Comparison of ENCODE assay signal across 8 cellular contexts in the genomic region with DNA sequence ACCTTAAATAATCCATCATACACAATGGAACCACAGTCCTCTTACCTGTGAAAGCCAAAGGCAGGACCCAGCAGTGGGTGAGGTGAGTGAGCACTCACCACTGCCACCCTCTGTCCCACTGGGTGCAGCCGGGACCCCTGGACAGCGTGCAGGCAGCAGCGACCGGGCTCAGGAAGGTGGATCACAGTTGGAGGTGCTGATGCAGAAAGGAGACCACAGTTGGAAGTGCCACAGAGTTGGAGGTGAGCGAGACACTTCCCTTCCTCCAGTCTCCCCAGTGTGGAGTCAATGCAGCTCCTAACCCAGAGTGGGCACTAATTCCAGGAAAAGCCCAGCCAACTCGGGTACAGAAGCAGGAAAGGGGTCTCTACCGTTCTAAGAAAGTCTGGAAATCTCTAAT.
DNase-seq lines count a peak whose midpoint lies in the region; ATAC-seq, FAIRE-seq and TF ChIP-seq lines count a peak whose summit lies in the region.
"Not testable (repeated sequence)": the region's sequence is repeated elsewhere in the genome, so short reads cannot be mapped to it uniquely, and the experiment has no call there.

No MANE protein-coding gene starts in this region.

- POLR2A ChIA-PET in A549 (lab: Yijun Ruan, JAX); GM12878 (lab: Charles Lee); HepG2 (lab: Yijun Ruan, JAX): not testable (repeated sequence)

- not testable (repeated sequence) for BruUV-seq in GM12878 (replicated peaks; lab: Mats Ljungman, UMichigan); HepG2 (replicated peaks; lab: Mats Ljungman, UMichigan)

- not testable (repeated sequence) for H3K9ac ChIP-seq in BLaER1; GM12878 (ENCODE audit: control insufficient read depth, insufficient read depth, low read length); HepG2 (ENCODE audit: insufficient read depth, low read depth, low read length)

- TF ChIP-seq POLR2A in A549 (IDR thresholded peaks at IDR 0.05; ENCODE audit: low read length); GM12892 (IDR thresholded peaks at IDR 0.05; ENCODE audit: low read depth, low read length); GM12878 (IDR thresholded peaks at IDR 0.05; ENCODE audit: low read depth, low read length); HepG2 (IDR thresholded peaks at IDR 0.05; ENCODE audit: insufficient read depth in 1 of 2, low read depth in 2 of 2, low read length in 2 of 2): not testable (repeated sequence)

- not testable (repeated sequence) for H3K36me3 ChIP-seq in BLaER1; RWPE2 (ENCODE audit: low read depth); GM12878 (ENCODE audit: control insufficient read depth in 2 of 2, insufficient read depth in 2 of 2, low read length in 1 of 2); HepG2 (replicated peaks in 1 of 2; ENCODE audit: control insufficient read depth in 1 of 2, insufficient read depth in 2 of 2, low read length in 2 of 2)

- ATAC-seq in A549 (peak; percentile 50 to 55; a peak in 4 of 6 replicates), RWPE2 (ENCODE audit: low read depth) (peak; percentile 23; the same call in 1 of the 3 replicates), GM12878 (peak; percentile 17; the same call in 1 of the 3 replicates), HepG2 (peak; percentile 37)

- WGBS in A549 (ENCODE audit: missing lambda C conversion rate), result 43% methylated on average over 7 of the region's 7 CpGs
- WGBS in GM12878 (ENCODE audit: insufficient coverage, insufficient replicate concordance, low lambda C conversion rate, missing lambda C conversion rate), result 7% methylated on average over 7 of the region's 7 CpGs
- WGBS in HepG2 (ENCODE audit: low lambda C conversion rate), result 14% methylated on average over 7 of the region's 7 CpGs

- not testable (repeated sequence) for H3K4me3 Mint-ChIP-seq in chondrocyte (ENCODE audit: unreplicated experiment); endothelial cell (ENCODE audit: unreplicated experiment)

- not testable (repeated sequence) for H3K4me2 ChIP-seq in A549; GM12878 (ENCODE audit: control insufficient read depth, insufficient read depth); HepG2 (ENCODE audit: low read depth, low read length)
- 0 out of 2 replicates have a peak overlapping the region, but pooled peaks have one; percentile 13 for H3K4me2 ChIP-seq in BLaER1

- H3K27me3 Mint-ChIP-seq in chondrocyte (ENCODE audit: low read depth), result peaks cover 11% of the 10 kb centered on the region
- H3K27me3 Mint-ChIP-seq in endothelial cell (ENCODE audit: unreplicated experiment), result not testable (repeated sequence)

- H3K27ac Mint-ChIP-seq in chondrocyte (ENCODE audit: unreplicated experiment); endothelial cell (ENCODE audit: unreplicated experiment): not testable (repeated sequence)

- not testable (repeated sequence) for H3K36me3 Mint-ChIP-seq in chondrocyte (ENCODE audit: low read depth); endothelial cell (ENCODE audit: low read depth, unreplicated experiment)

- TF ChIP-seq RAD21 in A549 (conservative IDR thresholded peaks at IDR 0.05 in 1 of 2, IDR thresholded peaks at IDR 0.05 in 1 of 2); GM12878 (IDR thresholded peaks at IDR 0.05; ENCODE audit: insufficient read depth, low read depth, low read length); HepG2 (CRISPR knock-in tag; IDR thresholded peaks at IDR 0.05): not testable (repeated sequence)

- SMC1A ChIA-PET in GM12878 (lab: Charles Lee; ENCODE audit: uncharacterized antibody, unreplicated experiment), result not testable (repeated sequence)

- intact Hi-C loops in GM12878 (cut with micrococcal nuclease; ENCODE audit: unreplicated experiment) (loop anchor here (2.0 to 10.0 kb wide), 3 partner anchors 55 to 325 kb away; no protein-coding TSS in a partner anchor), HepG2 (cut with micrococcal nuclease; ENCODE audit: unreplicated experiment) (loop anchor here (2.0 kb wide), 1 partner anchor 217 kb away; no protein-coding TSS in a partner anchor)

- not testable (repeated sequence) for TF ChIP-seq EP300 in A549 (IDR thresholded peaks at IDR 0.05); GM12878 (IDR thresholded peaks at IDR 0.05; ENCODE audit: borderline replicate concordance in 1 of 2, control insufficient read depth in 1 of 2, low read depth in 2 of 2, low read length in 2 of 2); HepG2 (IDR thresholded peaks at IDR 0.05; ENCODE audit: low read depth in 2 of 2, low read length in 2 of 2); HepG2 (CRISPR knock-in tag; IDR thresholded peaks at IDR 0.05; ENCODE audit: borderline replicate concordance)

- not testable (repeated sequence) for H4K20me1 ChIP-seq in BLaER1; GM12878 (ENCODE audit: control insufficient read depth, insufficient read depth); HepG2 (ENCODE audit: insufficient read depth, low read length)

- H3K4me1 Mint-ChIP-seq in chondrocyte (ENCODE audit: low read depth), result not testable (repeated sequence)
- H3K4me1 Mint-ChIP-seq in endothelial cell (ENCODE audit: unreplicated experiment), result peaks cover 11% of the 10 kb centered on the region

- H3K9me3 ChIP-seq in A549; BLaER1; RWPE2 (ENCODE audit: severe bottlenecking); GM12878 (replicated peaks; ENCODE audit: control insufficient read depth, insufficient read depth, low read length); HepG2 (ENCODE audit: low read length): not testable (repeated sequence)

- RAD21 ChIA-PET in GM12878 (lab: Charles Lee; ENCODE audit: unreplicated experiment), result not testable (repeated sequence)

- DNase-seq in A549 (ENCODE audit: low read depth in 1 of 2, low spot score in 1 of 2); GM12892 (ENCODE audit: insufficient read length); RWPE2 (ENCODE audit: low spot score); GM12878 (ENCODE audit: low read depth, low spot score); endothelial cell (ENCODE audit: low spot score); HepG2 (ENCODE audit: low spot score): not testable (repeated sequence)
- peak; percentile 53 for DNase-seq in chondrocyte (ENCODE audit: low spot score)

- not testable (repeated sequence) for TF ChIP-seq CTCF in A549 (IDR thresholded peaks at IDR 0.05); RWPE2 (IDR thresholded peaks at IDR 0.05; ENCODE audit: poor library complexity, severe bottlenecking); GM12878 (IDR thresholded peaks at IDR 0.05 in 2 of 3, conservative IDR thresholded peaks at IDR 0.05 in 1 of 3; ENCODE audit: control insufficient read depth in 2 of 3, extremely low read depth in 1 of 3, insufficient read depth in 1 of 3, low read depth in 3 of 3, low read length in 3 of 3); chondrocyte (IDR thresholded peaks at IDR 0.05); HepG2 (CRISPR knock-in tag; IDR thresholded peaks at IDR 0.05)
- TF ChIP-seq CTCF in endothelial cell (IDR thresholded peaks at IDR 0.05; ENCODE audit: unreplicated experiment), result peak; percentile 1

- H3K79me2 ChIP-seq in GM12878 (ENCODE audit: control insufficient read depth, insufficient read depth, low read length); HepG2 (ENCODE audit: insufficient read depth, low read length): not testable (repeated sequence)

- H3K4me1 ChIP-seq in A549; RWPE2 (ENCODE audit: insufficient read depth, poor library complexity, severe bottlenecking); GM12878 (ENCODE audit: control insufficient read depth, insufficient read depth, low read length); HepG2 (ENCODE audit: insufficient read depth, low read length): not testable (repeated sequence)
- H3K4me1 ChIP-seq in BLaER1, result peaks cover 16% of the 10 kb centered on the region

- CTCF ChIA-PET in A549 (lab: Yijun Ruan, JAX), result interaction anchor here (1.5 kb wide), 1 partner anchor 325 kb away, joined by 8 read pairs; no protein-coding TSS in a partner anchor
- CTCF ChIA-PET in GM12878 (lab: Yijun Ruan, JAX); HepG2 (lab: Yijun Ruan, JAX; ENCODE audit: low intra/inter-chr PET ratio, low total read pairs): not testable (repeated sequence)

- FAIRE-seq in A549 (lab: Jason Lieb, UNC); GM12878 (lab: Jason Lieb, UNC); HepG2 (lab: Jason Lieb, UNC): not testable (repeated sequence)
- FAIRE-seq in GM12892 (lab: Jason Lieb, UNC), result peak; percentile 14

- not testable (repeated sequence) for H3K4me3 ChIP-seq in A549; BLaER1; RWPE2 (ENCODE audit: severe bottlenecking); GM12878; HepG2 (replicated peaks in 1 of 3; ENCODE audit: insufficient read depth in 1 of 3, low read depth in 2 of 3, low read length in 3 of 3)

- H2AFZ ChIP-seq in GM12878 (ENCODE audit: control insufficient read depth, low read depth, low read length); HepG2 (ENCODE audit: low read length): not testable (repeated sequence)

- H3K27me3 ChIP-seq in BLaER1; RWPE2 (ENCODE audit: insufficient read depth, poor library complexity, severe bottlenecking); GM12878 (replicated peaks in 1 of 2; ENCODE audit: control insufficient read depth in 2 of 2, insufficient read depth in 2 of 2, low read length in 1 of 2); HepG2 (ENCODE audit: control insufficient read depth in 1 of 2, insufficient read depth in 2 of 2, low read length in 2 of 2): not testable (repeated sequence)

- in situ Hi-C loops in GM12878 (cut with MboI), result loop anchor here (25.0 kb wide), 1 partner anchor 113 kb away; no protein-coding TSS in a partner anchor
- in situ Hi-C loops in HepG2 (cut with HindIII; ENCODE audit: extremely low pct_ligation_motif_present, low pct_unique_long_range_greater_than_20kb), result not testable (repeated sequence)

- not testable (repeated sequence) for H3K27ac ChIP-seq in A549; BLaER1; RWPE2 (ENCODE audit: poor library complexity, severe bottlenecking); GM12878 (ENCODE audit: control insufficient read depth, insufficient read depth); HepG2 (ENCODE audit: extremely low read length, insufficient read depth, low read length)

- not testable (repeated sequence) for H3K9me3 Mint-ChIP-seq in chondrocyte (ENCODE audit: low read depth); endothelial cell (ENCODE audit: unreplicated experiment)
